Comparison of ENCODE assay signal across 8 cellular contexts in the genomic region with DNA sequence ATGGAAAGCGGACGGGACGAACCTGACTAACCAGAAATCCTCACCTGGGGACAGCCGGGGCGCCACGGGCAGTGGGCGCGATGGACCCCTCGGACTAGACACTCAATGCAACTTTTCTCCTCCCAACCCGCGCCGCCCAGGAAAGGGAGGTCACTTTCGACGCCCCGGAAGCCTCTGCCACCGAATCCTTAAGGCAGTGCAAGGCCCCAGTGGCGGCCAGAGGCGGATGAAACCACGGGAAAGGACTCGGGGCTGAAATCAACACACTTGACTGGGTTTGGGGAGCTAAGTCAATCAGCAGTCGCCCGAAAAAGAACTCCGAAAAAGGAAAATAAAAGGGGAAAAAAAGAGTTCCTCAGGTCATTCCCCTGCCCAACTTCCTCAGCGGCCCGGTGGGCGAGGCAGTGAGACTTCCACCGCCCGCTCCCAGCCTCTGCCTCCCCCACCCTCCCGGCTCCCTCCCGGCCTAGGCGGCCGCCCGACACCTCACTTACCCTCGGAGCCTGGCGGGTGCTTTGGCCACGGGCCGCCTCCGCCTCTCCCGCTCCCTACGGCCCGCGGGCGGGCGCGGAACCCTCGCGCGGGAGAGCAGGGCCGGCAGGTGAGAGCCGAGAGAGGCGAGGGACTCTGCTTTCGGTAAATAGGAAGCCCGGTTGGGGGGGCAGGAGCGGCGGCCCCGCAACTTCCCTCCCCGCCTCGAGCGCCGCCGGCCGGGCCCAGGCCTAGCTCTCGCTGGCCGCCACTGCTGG. TPM values are rescaled to one million over a fixed set of nuclear protein-coding genes. Genes with fewer than 3 reads are reported as not detected.
A peak's percentile ranks its signal among the peaks of the same experiment; 100 is the strongest.
DNase-seq lines count a peak whose midpoint lies in the region; ATAC-seq and TF ChIP-seq lines count a peak whose summit lies in the region.

No MANE protein-coding gene starts in this region.

- in situ Hi-C loops in Panc1 (cut with HindIII; ENCODE audit: low pct_unique_long_range_greater_than_20kb, low sequenced_read_pairs): no loop called here

- ATAC-seq in GM18520 (IDR thresholded peaks at IDR 0.05; ENCODE audit: unreplicated experiment) (peak; percentile 2), HG02981 (IDR thresholded peaks at IDR 0.05; ENCODE audit: unreplicated experiment) (peak; percentile 30), Panc1 (peak; percentile 60)

- no peaks in the 10 kb centered on the region for H3K9me3 Mint-ChIP-seq in activated naive CD4-positive, alpha-beta T cell treated with anti-CD3 and anti-CD28 coated beads, Interleukin-2, amount 50 U/mL, for 24 hours

- H3K4me3 Mint-ChIP-seq in activated naive CD4-positive, alpha-beta T cell treated with anti-CD3 and anti-CD28 coated beads, Interleukin-2, amount 50 U/mL, for 24 hours: peak overlapping the region; percentile 96

- TF ChIP-seq CTCF in AG04450 (IDR thresholded peaks at IDR 0.05; ENCODE audit: low read depth, low read length) (no peak), Panc1 (IDR thresholded peaks at IDR 0.05) (no peak), parathyroid adenoma (IDR thresholded peaks at IDR 0.05) (no peak)

- POLR2A ChIA-PET in AG04450 (lab: Yijun Ruan, JAX) (interaction anchor here (1.9 kb wide), 1 partner anchor 14 kb away, joined by 6 read pairs; no protein-coding TSS in a partner anchor), Panc1 (lab: Charles Lee) (interaction anchor here (0.6 kb wide), 1 partner anchor 90 kb away, joined by 3 read pairs; no protein-coding TSS in a partner anchor)

- H3K9me3 ChIP-seq in AG04450 (ENCODE audit: control insufficient read depth, insufficient read depth, low read length): no peaks in the 10 kb centered on the region
- no peaks in the 10 kb centered on the region for H3K9me3 ChIP-seq in Panc1 (ENCODE audit: control insufficient read depth, insufficient read depth, low read depth, low read length)
- H3K9me3 ChIP-seq in parathyroid adenoma (ENCODE audit: control insufficient read depth, low read length): no peaks in the 10 kb centered on the region

- no peaks in the 10 kb centered on the region for H3K27me3 ChIP-seq in AG04450 (ENCODE audit: control insufficient read depth, insufficient read depth, low read length)
- no peaks in the 10 kb centered on the region for H3K27me3 ChIP-seq in Panc1 (ENCODE audit: control insufficient read depth, insufficient read depth, low read length)
- no peaks in the 10 kb centered on the region for H3K27me3 ChIP-seq in parathyroid adenoma (ENCODE audit: control insufficient read depth, insufficient read depth, low read length)

- peak overlapping the region; percentile 90 for H2AFZ ChIP-seq in parathyroid adenoma

- no TSS peak for BruUV-seq in Panc1 (replicated peaks; lab: Mats Ljungman, UMichigan)

- peak overlapping the region; percentile 69 for H3K27ac ChIP-seq in AG04450 (ENCODE audit: low read depth, low read length)
- peak overlapping the region; percentile 92 for H3K27ac ChIP-seq in Panc1 (ENCODE audit: low read length)
- peak overlapping the region; percentile 77 for H3K27ac ChIP-seq in parathyroid adenoma

- CTCF ChIA-PET in AG04450 (lab: Charles Lee) (interaction anchor here (0.6 to 2.0 kb wide), 3 partner anchors 62 to 122 kb away, joined by 4 to 7 read pairs (median 4); no protein-coding TSS in a partner anchor), Panc1 (lab: Charles Lee) (interaction anchor here (0.6 kb wide), 1 partner anchor 180 kb away, joined by 7 read pairs; no protein-coding TSS in a partner anchor)

- peaks cover 77% of the 10 kb centered on the region for H3K4me1 Mint-ChIP-seq in activated naive CD4-positive, alpha-beta T cell treated with anti-CD3 and anti-CD28 coated beads, Interleukin-2, amount 50 U/mL, for 24 hours

- H3K27ac Mint-ChIP-seq in activated naive CD4-positive, alpha-beta T cell treated with anti-CD3 and anti-CD28 coated beads, Interleukin-2, amount 50 U/mL, for 24 hours: peak overlapping the region; percentile 88

- H3K27me3 Mint-ChIP-seq in activated naive CD4-positive, alpha-beta T cell treated with anti-CD3 and anti-CD28 coated beads, Interleukin-2, amount 50 U/mL, for 24 hours: no peaks in the 10 kb centered on the region

- peaks cover 44% of the 10 kb centered on the region for H3K79me2 ChIP-seq in parathyroid adenoma

- DNase-seq in AG04450 (ENCODE audit: low read depth, low spot score) (no peak), Panc1 (ENCODE audit: low read depth, low spot score) (no peak), head of caudate nucleus (peak in 34 of 42 donors; percentile 7 to 62 (median 36)), NCI-H1436 treated with DMSO at 0.1 percent for 48 hours (lab: John Stamatoyannopoulos, UW) (no peak)

- H3K4me1 ChIP-seq in Panc1 (ENCODE audit: control insufficient read depth, insufficient read depth, low read length): peaks cover 39% of the 10 kb centered on the region
- H3K4me1 ChIP-seq in parathyroid adenoma: peaks cover 25% of the 10 kb centered on the region

- peak overlapping the region; percentile 77 for H3K4me2 ChIP-seq in parathyroid adenoma (ENCODE audit: low read length)

- H3K4me3 ChIP-seq in AG04450 (ENCODE audit: low read depth, low read length) (peak overlapping the region; percentile 83), Panc1 (ENCODE audit: low read depth in 2 of 2, low read length in 2 of 2) (peak overlapping the region; percentile 72 to 76), parathyroid adenoma (ENCODE audit: low read depth, low read length) (peak overlapping the region; percentile 82)

- peaks cover 7% of the 10 kb centered on the region for H3K36me3 Mint-ChIP-seq in activated naive CD4-positive, alpha-beta T cell treated with anti-CD3 and anti-CD28 coated beads, Interleukin-2, amount 50 U/mL, for 24 hours

- peaks cover 24% of the 10 kb centered on the region for H3K36me3 ChIP-seq in Panc1 (ENCODE audit: control insufficient read depth, insufficient read depth, low read length)
- H3K36me3 ChIP-seq in parathyroid adenoma (ENCODE audit: control insufficient read depth, insufficient read depth, low read length): no peaks in the 10 kb centered on the region

- peak overlapping the region; percentile 79 for H3K9ac ChIP-seq in parathyroid adenoma

- intact Hi-C loops in Panc1 (cut with micrococcal nuclease; ENCODE audit: unreplicated experiment) (loop anchor here (5.0 kb wide), 1 partner anchor 66 kb away; no protein-coding TSS in a partner anchor), head of caudate nucleus (cut with DNase I) (no loop called here)

RNA-seq across cellular contexts. Expression of gene WAPL, which starts 0.5 kb away (rescaled TPM):
- polyA plus RNA-seq in AG04450 (2011; rRNA removed): 20.0 and 24.5 TPM in 2 replicates
- 25.9 and 32.9 TPM in 2 replicates for polyA minus RNA-seq in AG04450 (2011; rRNA and poly(A)+ RNA removed)
- total RNA-seq in Panc1 (2021; ENCODE audit: unreplicated experiment): 56.2 TPM
- polyA plus RNA-seq in Panc1 (2012; ENCODE audit: insufficient read length): 31.9 TPM

Comparison
In these comparisons a context has a peak if more than half of its experiments do, and no peak if none do; other contexts are left out.
1. DNase-seq: peak in head of caudate nucleus (34 of 42); none in AG04450 (single experiment), Panc1 (single experiment) and NCI-H1436 treated with DMSO at 0.1 percent for 48 hours (single experiment).
2. ATAC-seq: peak in every context shown above with its lines; median percentile 60 in Panc1; 30 in HG02981; 2 in GM18520.
3. Peak in every context shown above with its lines, with median percentiles within 50 percentile points of each other: H3K27ac ChIP-seq and H3K4me3 ChIP-seq.